In the genomic region with DNA sequence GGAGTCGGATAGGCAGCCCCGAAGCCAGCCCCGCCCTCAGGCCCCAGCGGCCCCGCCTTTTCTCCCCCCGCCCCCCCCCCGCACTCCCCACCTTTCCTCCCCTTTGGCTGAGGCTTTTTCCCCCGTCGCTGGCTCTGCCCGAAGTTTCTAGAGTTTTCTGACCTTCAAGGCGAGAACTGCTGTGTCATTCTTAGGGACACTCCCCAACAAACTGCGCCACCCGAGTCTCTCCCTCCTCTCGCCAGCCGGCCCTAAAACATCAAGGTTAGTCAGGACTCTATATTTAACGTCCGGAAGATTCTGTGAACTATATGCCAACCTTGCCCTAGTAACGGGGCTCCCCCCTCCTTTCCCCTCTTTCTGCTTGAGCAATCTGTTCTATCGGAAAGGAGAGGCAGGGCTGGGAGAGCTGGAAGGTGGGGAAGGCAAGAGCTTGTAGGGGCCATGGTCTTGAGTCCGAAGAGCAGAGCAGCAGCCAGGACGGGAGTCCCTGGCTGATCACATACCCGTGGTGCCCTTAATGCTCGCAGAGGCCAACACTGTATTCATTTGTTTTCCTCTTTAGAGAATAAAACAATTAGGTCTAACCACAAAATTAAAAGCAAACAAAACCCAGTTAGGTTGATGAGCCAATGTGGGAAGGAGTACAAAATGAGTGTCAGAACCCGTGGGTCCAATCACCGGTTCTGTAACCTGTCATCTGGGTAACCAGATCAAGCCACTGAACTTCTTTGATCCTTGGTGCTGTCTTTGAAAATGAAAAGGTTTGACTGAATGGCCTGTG, we compare ENCODE assay signal across 8 cellular contexts. TPM values are rescaled to one million over a fixed set of nuclear protein-coding genes. Genes with fewer than 3 reads are reported as not detected.
DNase-seq lines count a peak whose midpoint lies in the region; ATAC-seq and TF ChIP-seq lines count a peak whose summit lies in the region.

No MANE protein-coding gene starts in this region.

- H3K27me3 ChIP-seq in HAP-1 (ENCODE audit: low read depth): no peaks in the 10 kb centered on the region
- H3K27me3 ChIP-seq in esophagus muscularis mucosa: no peaks in the 10 kb centered on the region

- peak overlapping the region; percentile 85 for H3K4me2 ChIP-seq in OCI-LY7 (ENCODE audit: low read length)

- H2AFZ ChIP-seq in OCI-LY7 (ENCODE audit: low read length): peak overlapping the region; percentile 97

- no peaks in the 10 kb centered on the region for H3K9me3 ChIP-seq in HAP-1
- no peaks in the 10 kb centered on the region for H3K9me3 ChIP-seq in OCI-LY7 (ENCODE audit: low read length)
- no peaks in the 10 kb centered on the region for H3K9me3 ChIP-seq in esophagus muscularis mucosa

- peak; percentile 16 for TF ChIP-seq EP300 in esophagus muscularis mucosa (IDR thresholded peaks at IDR 0.05)

- no peaks in the 10 kb centered on the region for H3K27me3 Mint-ChIP-seq in activated T-cell treated with anti-CD3 and anti-CD28 coated beads, Interleukin-2, amount 50 U/mL, for 24 hours
- H3K27me3 Mint-ChIP-seq in stimulated activated naive CD8-positive, alpha-beta T cell treated with anti-CD3 and anti-CD28 coated beads, Interleukin-15, Interleukin-2, amounts not matched to agents 100 ng/mL and 50 ng/mL, for 24 hours: no peaks in the 10 kb centered on the region

- in situ Hi-C loops in HAP-1 (cut with MboI; ENCODE audit: low sequenced_read_pairs): no loop called here

- TF ChIP-seq CTCF in OCI-LY7 (conservative IDR thresholded peaks at IDR 0.05; ENCODE audit: low read length): 0 out of 2 replicates have a peak, but pooled peaks have one; percentile 15
- no peak for TF ChIP-seq CTCF in esophagus muscularis mucosa (IDR thresholded peaks at IDR 0.05)

- peaks cover 76% of the 10 kb centered on the region for H3K4me1 Mint-ChIP-seq in activated T-cell treated with anti-CD3 and anti-CD28 coated beads, Interleukin-2, amount 50 U/mL, for 24 hours (ENCODE audit: low read depth)
- peaks cover 73% of the 10 kb centered on the region for H3K4me1 Mint-ChIP-seq in stimulated activated naive CD8-positive, alpha-beta T cell treated with anti-CD3 and anti-CD28 coated beads, Interleukin-15, Interleukin-2, amounts not matched to agents 100 ng/mL and 50 ng/mL, for 24 hours (ENCODE audit: low read depth)

- H3K9me2 ChIP-seq in OCI-LY7 (ENCODE audit: insufficient read depth, low read length): no peaks in the 10 kb centered on the region

- DNase-seq in D341Med (ENCODE audit: low spot score) (peak; percentile 71), HAP-1 (ENCODE audit: low spot score in 2 of 2) (peak; percentile 27 to 81), OCI-LY7 (ENCODE audit: low spot score) (peak; percentile 58), esophagus muscularis mucosa (ENCODE audit: extremely low spot score) (peak; percentile 98), mucosa of gallbladder (ENCODE audit: low spot score) (peak; percentile 91)
- DNase-seq in activated T-cell treated with anti-CD3 and anti-CD28 coated beads, Interleukin-2, amount 50 U/mL, for 24 hours: peak; percentile 77

- peaks cover 16% of the 10 kb centered on the region for H3K36me3 Mint-ChIP-seq in activated T-cell treated with anti-CD3 and anti-CD28 coated beads, Interleukin-2, amount 50 U/mL, for 24 hours (ENCODE audit: low read depth)
- H3K36me3 Mint-ChIP-seq in stimulated activated naive CD8-positive, alpha-beta T cell treated with anti-CD3 and anti-CD28 coated beads, Interleukin-15, Interleukin-2, amounts not matched to agents 100 ng/mL and 50 ng/mL, for 24 hours (ENCODE audit: low read depth): no peaks in the 10 kb centered on the region

- no peaks in the 10 kb centered on the region for H4K20me1 ChIP-seq in OCI-LY7 (ENCODE audit: insufficient read depth, low read length)

- H3K36me3 ChIP-seq in HAP-1 (replicated peaks) (no peaks in the 10 kb centered on the region), OCI-LY7 (ENCODE audit: insufficient read depth, low read length) (no peaks in the 10 kb centered on the region), esophagus muscularis mucosa (no peaks in the 10 kb centered on the region)

- intact Hi-C loops in OCI-LY7 (cut with micrococcal nuclease; ENCODE audit: unreplicated experiment): no loop called here
- intact Hi-C loops in esophagus muscularis mucosa (cut with DNase I): no loop called here

- peak overlapping the region; percentile 97 for H3K27ac Mint-ChIP-seq in activated T-cell treated with anti-CD3 and anti-CD28 coated beads, Interleukin-2, amount 50 U/mL, for 24 hours
- peak overlapping the region; percentile 92 for H3K27ac Mint-ChIP-seq in stimulated activated naive CD8-positive, alpha-beta T cell treated with anti-CD3 and anti-CD28 coated beads, Interleukin-15, Interleukin-2, amounts not matched to agents 100 ng/mL and 50 ng/mL, for 24 hours

- CTCF ChIA-PET in OCI-LY7 (lab: Charles Lee; ENCODE audit: unreplicated experiment): interaction anchor here (0.6 to 1.2 kb wide), 2 partner anchors 15 to 111 kb away, joined by 3 read pairs; partner anchors contain the start of gene LSM2

- ATAC-seq in HG03108 (IDR thresholded peaks at IDR 0.05; ENCODE audit: unreplicated experiment): no peak

- peak; percentile 37 for TF ChIP-seq POLR2A in esophagus muscularis mucosa (IDR thresholded peaks at IDR 0.05; ENCODE audit: low read depth)

- POLR2A ChIA-PET in OCI-LY7 (lab: Charles Lee): interaction anchor here (1.0 to 2.3 kb wide), 3 partner anchors 15 to 84 kb away, joined by 3 to 9 read pairs (median 3); partner anchors contain the start of genes LSM2 and VARS1

- H3K27ac ChIP-seq in OCI-LY7 (ENCODE audit: low read depth, low read length, poor library complexity, severe bottlenecking): peak overlapping the region; percentile 34
- H3K27ac ChIP-seq in esophagus muscularis mucosa (replicated peaks in 1 of 4): peak overlapping the region; percentile 92 to 97 (median 96)

- WGBS in esophagus muscularis mucosa: 2% methylated on average over 25 of the region's 25 CpGs

- H3K4me3 Mint-ChIP-seq in activated T-cell treated with anti-CD3 and anti-CD28 coated beads, Interleukin-2, amount 50 U/mL, for 24 hours: peak overlapping the region; percentile 86
- peak overlapping the region; percentile 84 for H3K4me3 Mint-ChIP-seq in stimulated activated naive CD8-positive, alpha-beta T cell treated with anti-CD3 and anti-CD28 coated beads, Interleukin-15, Interleukin-2, amounts not matched to agents 100 ng/mL and 50 ng/mL, for 24 hours

- BruUV-seq in OCI-LY7 (replicated peaks; lab: Mats Ljungman, UMichigan): TSS peak; percentile 93

- H3K9me3 Mint-ChIP-seq in activated T-cell treated with anti-CD3 and anti-CD28 coated beads, Interleukin-2, amount 50 U/mL, for 24 hours: no peaks in the 10 kb centered on the region
- no peaks in the 10 kb centered on the region for H3K9me3 Mint-ChIP-seq in stimulated activated naive CD8-positive, alpha-beta T cell treated with anti-CD3 and anti-CD28 coated beads, Interleukin-15, Interleukin-2, amounts not matched to agents 100 ng/mL and 50 ng/mL, for 24 hours

- H3K4me3 ChIP-seq in HAP-1 (peak overlapping the region; percentile 39), OCI-LY7 (ENCODE audit: low read depth, low read length, poor library complexity, severe bottlenecking) (peak overlapping the region; percentile 70), esophagus muscularis mucosa (peak overlapping the region; percentile 55 to 71 (median 62))

- H3K4me1 ChIP-seq in HAP-1: peaks cover 54% of the 10 kb centered on the region
- H3K4me1 ChIP-seq in OCI-LY7 (ENCODE audit: insufficient read depth, low read length, poor library complexity, severe bottlenecking): peaks cover 62% of the 10 kb centered on the region
- peaks cover 57 to 92% (median 89%) of the 10 kb centered on the region in 4 donors for H3K4me1 ChIP-seq in esophagus muscularis mucosa

- no peaks in the 10 kb centered on the region for H3K79me2 ChIP-seq in OCI-LY7 (ENCODE audit: insufficient read depth, low read depth, low read length)

RNA-seq across cellular contexts. Expression of gene HSPA1B, which starts 5.3 kb away (rescaled TPM):
- total RNA-seq in OCI-LY7 (2014; rRNA removed; shearing (Covaris generic)): 160 and 177 TPM in 2 replicates
- total RNA-seq in OCI-LY7 (2022) (40.1 and 60.9 TPM in 2 replicates), esophagus muscularis mucosa (100 to 1,000 TPM; 120 to 315 (median 274) TPM), mucosa of gallbladder (277 TPM)

RNA-seq across cellular contexts. Expression of gene HSPA1A, which starts 6.9 kb away (rescaled TPM):
- total RNA-seq in OCI-LY7 (2014; rRNA removed; shearing (Covaris generic)): 0.22 and 0.41 TPM in 2 replicates
- total RNA-seq in OCI-LY7 (2022) (0.81 and 2.2 TPM in 2 replicates), esophagus muscularis mucosa (100 to 1,000 TPM; 235 to 451 (median 370) TPM), mucosa of gallbladder (347 TPM)

RNA-seq across cellular contexts. Expression of gene HSPA1L, which starts 7.1 kb away (rescaled TPM):
- 0.19 TPM in 1 of 2 replicates, not detected in the other for total RNA-seq in OCI-LY7 (2014; rRNA removed; shearing (Covaris generic))
- 0.15 and 0.49 TPM in 2 replicates for total RNA-seq in OCI-LY7 (2022)
- total RNA-seq in esophagus muscularis mucosa: 1 to 10 TPM; 1.2 to 3.7 (median 2.6) TPM
- 2.8 TPM for total RNA-seq in mucosa of gallbladder

RNA-seq across cellular contexts. Expression of gene LSM2, which starts 15.5 kb away (rescaled TPM):
- 65.2 and 78.4 TPM in 2 replicates for total RNA-seq in OCI-LY7 (2014; rRNA removed; shearing (Covaris generic))
- total RNA-seq in OCI-LY7 (2022) (78.0 and 82.6 TPM in 2 replicates), esophagus muscularis mucosa (10 to 100 TPM; 24.2 to 41.5 (median 32.9) TPM), mucosa of gallbladder (32.5 TPM)

RNA-seq across cellular contexts. Expression of gene VARS1, which starts 26.7 kb away (rescaled TPM):
- total RNA-seq in OCI-LY7 (2014; rRNA removed; shearing (Covaris generic)): 47.0 and 51.2 TPM in 2 replicates
- total RNA-seq in OCI-LY7 (2022) (118 and 137 TPM in 2 replicates), esophagus muscularis mucosa (10 to 100 TPM; 25.0 to 53.2 (median 34.8) TPM), mucosa of gallbladder (49.7 TPM)

Comparison
In these comparisons a context has a peak if more than half of its experiments do, and no peak if none do; other contexts are left out.
1. RNA of gene HSPA1A, which starts 6.9 kb away (total RNA-seq): 235 to 451 TPM in esophagus muscularis mucosa and 347 TPM in mucosa of gallbladder (single experiment); 0.22 to 2.2 TPM in OCI-LY7; every median in the first group is over 10 times any median in the second.
2. Peak in every context shown above with its lines, with median percentiles within 50 percentile points of each other: DNase-seq and H3K4me3 ChIP-seq.